13 cellular contexts compared by ENCODE assay signal in genomic region chr9:1303911-1304310, GRCh38.
DNase-seq lines count a peak whose midpoint lies in the region; TF ChIP-seq lines count a peak whose summit lies in the region.
"Had no signal": no experiment of that assay in that cellular context is flagged by ENCODE, and none has a peak within 500 bp of the region (broad histone marks: within the 10 kb centered on the region; RNA-seq: fewer than 3 reads in every experiment).

No MANE protein-coding gene starts in this region.

- H3K9me3 ChIP-seq in breast epithelium, result no peaks in the 10 kb centered on the region
- H3K9me3 ChIP-seq in HAP-1, result no peaks in the 10 kb centered on the region
- H3K9me3 ChIP-seq: BE2C had no signal

- H3K27ac ChIP-seq in breast epithelium, result no peak overlapping the region
- H3K27ac ChIP-seq: C4-2B, HL-60 had no signal

- CTCF ChIA-PET in MCF 10A (lab: Yijun Ruan, JAX), result interaction anchor here (0.5 kb wide), 1 partner anchor 107 kb away, joined by 4 read pairs; no protein-coding TSS in a partner anchor

- H3K27me3 ChIP-seq in breast epithelium (no peaks in the 10 kb centered on the region), HAP-1 (ENCODE audit: low read depth) (no peaks in the 10 kb centered on the region)
- H3K27me3 ChIP-seq: BE2C had no signal

- DNase-seq in MCF 10A (ENCODE audit: unreplicated experiment) (peak; percentile 33), breast epithelium (ENCODE audit: low spot score in 2 of 2) (no peak), NCI-H345 (lab: John Stamatoyannopoulos, UW) (peak; percentile 31), epithelial cell of esophagus (ENCODE audit: low read depth) (peak; percentile 56), dermis blood vessel endothelial cell (no peak), AG08396 (ENCODE audit: low spot score) (no peak), HAP-1 (ENCODE audit: low spot score in 2 of 2) (no peak)
- DNase-seq: BE2C; CD4-positive, alpha-beta memory T cell; DMS79 treated with DMSO at 0.1 percent for 48 hours; GF-D8 had no signal

- BruUV-seq in MCF 10A (replicated peaks; lab: Mats Ljungman, UMichigan), result no TSS peak

- no peak overlapping the region for H3K27ac Mint-ChIP-seq in MCF 10A (ENCODE audit: low read depth, unreplicated experiment)
- H3K27ac Mint-ChIP-seq: CD4-positive, alpha-beta memory T cell had no signal

- no peak for TF ChIP-seq POLR2A in breast epithelium (IDR thresholded peaks at IDR 0.05)

- H3K4me3 ChIP-seq in breast epithelium, result no peak overlapping the region
- H3K4me3 ChIP-seq in epithelial cell of esophagus (ENCODE audit: low read length), result no peak overlapping the region
- no peak overlapping the region for H3K4me3 ChIP-seq in HAP-1

- H3K36me3 ChIP-seq in breast epithelium (no peaks in the 10 kb centered on the region), HAP-1 (replicated peaks) (no peaks in the 10 kb centered on the region)
- H3K36me3 ChIP-seq: BE2C had no signal

- H3K4me1 ChIP-seq in breast epithelium (no peaks in the 10 kb centered on the region), HAP-1 (no peaks in the 10 kb centered on the region)
- H3K4me1 ChIP-seq: BE2C had no signal

- POLR2A ChIA-PET in MCF 10A (lab: Yijun Ruan, JAX), result interaction anchor here (0.6 to 1.0 kb wide), 2 partner anchors 11 to 403 kb away, joined by 3 to 4 read pairs; no protein-coding TSS in a partner anchor

- no peaks in the 10 kb centered on the region for H3K9me3 Mint-ChIP-seq in MCF 10A (ENCODE audit: unreplicated experiment)
- H3K9me3 Mint-ChIP-seq: CD4-positive, alpha-beta memory T cell had no signal

- no peaks in the 10 kb centered on the region for H3K4me1 Mint-ChIP-seq in MCF 10A (ENCODE audit: insufficient read depth, unreplicated experiment)
- H3K4me1 Mint-ChIP-seq: CD4-positive, alpha-beta memory T cell had no signal

- H3K36me3 Mint-ChIP-seq in MCF 10A (ENCODE audit: insufficient read depth, unreplicated experiment), result no peaks in the 10 kb centered on the region
- H3K36me3 Mint-ChIP-seq: CD4-positive, alpha-beta memory T cell had no signal

- H3K27me3 Mint-ChIP-seq in MCF 10A (ENCODE audit: insufficient read depth, unreplicated experiment), result no peaks in the 10 kb centered on the region
- H3K27me3 Mint-ChIP-seq: CD4-positive, alpha-beta memory T cell had no signal

- in situ Hi-C loops in HAP-1 (cut with MboI; ENCODE audit: low sequenced_read_pairs), result no loop called here

- TF ChIP-seq CTCF in MCF 10A (IDR thresholded peaks at IDR 0.05; ENCODE audit: unreplicated experiment) (no peak), breast epithelium (IDR thresholded peaks at IDR 0.05) (no peak), epithelial cell of esophagus (IDR thresholded peaks at IDR 0.05; ENCODE audit: insufficient read depth, low read depth, low read length, missing control alignments) (no peak)

- intact Hi-C loops in MCF 10A (cut with micrococcal nuclease) (no loop called here), breast epithelium (cut with DNase I; ENCODE audit: low total_unique reads) (no loop called here)

- no peak overlapping the region for H3K4me3 Mint-ChIP-seq in MCF 10A (ENCODE audit: unreplicated experiment)
- H3K4me3 Mint-ChIP-seq: CD4-positive, alpha-beta memory T cell had no signal

Comparison
In these comparisons a context has a peak if more than half of its experiments do, and no peak if none do; other contexts are left out.
1. DNase-seq: peak in MCF 10A (single experiment), NCI-H345 (single experiment) and epithelial cell of esophagus (single experiment); none in breast epithelium (0 of 2), dermis blood vessel endothelial cell (single experiment), AG08396 (single experiment) and HAP-1 (0 of 2).